In the genomic region with DNA sequence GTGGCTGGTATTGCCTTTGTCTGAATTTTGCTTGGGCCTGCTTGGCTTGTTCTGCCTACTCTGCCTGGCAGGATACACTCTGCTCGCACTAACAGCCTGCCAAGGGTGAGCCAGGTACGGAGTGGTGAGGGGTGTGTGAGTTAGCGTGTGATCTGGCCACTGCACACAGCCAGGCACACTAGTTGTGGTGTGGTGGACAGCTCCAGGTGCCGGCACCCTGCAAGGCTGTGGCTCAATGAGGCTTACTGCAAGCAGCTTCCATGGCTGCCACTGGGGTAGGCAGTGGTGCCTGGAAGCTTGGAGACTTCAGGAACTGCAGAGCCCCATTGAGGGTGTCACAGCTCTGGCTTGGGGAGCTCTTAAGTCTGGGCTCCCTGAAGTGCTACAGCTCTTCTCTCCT, we compare ENCODE assay signal across 26 cellular contexts.
DNase-seq lines count a peak whose midpoint lies in the region; ATAC-seq, FAIRE-seq and TF ChIP-seq lines count a peak whose summit lies in the region.
"Had no signal": no experiment of that assay in that cellular context is flagged by ENCODE, and none has a peak within 500 bp of the region (broad histone marks: within the 10 kb centered on the region; RNA-seq: fewer than 3 reads in every experiment).

No MANE protein-coding gene starts in this region.

- H2BK120ac ChIP-seq in neuronal stem cell (ENCODE audit: low read depth, low read length): no peak overlapping the region

- H2BK12ac ChIP-seq in neuronal stem cell (ENCODE audit: low read length): no peak overlapping the region

- no peak overlapping the region for H3K4ac ChIP-seq in neuronal stem cell (ENCODE audit: low read length)

- no CpG with 5 or more reads among the region's 4 CpGs for WGBS in neuronal stem cell (ENCODE audit: extremely low coverage in 2 of 2, insufficient read length in 2 of 2, insufficient replicate concordance in 1 of 2), 2 donors
- 96 to 99% methylated on average over 4 of the region's 4 CpGs for WGBS in sigmoid colon, 2 donors

- H3K36me3 ChIP-seq in neuronal stem cell (replicated peaks in 1 of 2; ENCODE audit: control insufficient read depth in 2 of 2, insufficient read depth in 2 of 2, low read length in 2 of 2) (no peaks in the 10 kb centered on the region), sigmoid colon (no peaks in the 10 kb centered on the region)
- H3K36me3 ChIP-seq: BE2C had no signal

- TF ChIP-seq POLR2A in sigmoid colon (IDR thresholded peaks at IDR 0.05): no peak

- no peak overlapping the region for H2AK5ac ChIP-seq in neuronal stem cell (ENCODE audit: low read depth, low read length)

- peak; percentile 99 for FAIRE-seq in HTR-8/SVneo (lab: Jason Lieb, UNC)
- FAIRE-seq: A549, D721Med, G401.6, GM12892, GM19239 had no signal

- DNase-seq in HTR-8/SVneo (ENCODE audit: insufficient read length, low spot score) (no peak), chondrocyte (ENCODE audit: low spot score) (peak; percentile 65), neuronal stem cell (ENCODE audit: low spot score) (no peak), sigmoid colon (peak; percentile 36), natural killer cell (no peak)
- DNase-seq: 8988T; ACHN; AML-193; BE2C; CD4-positive, alpha-beta T cell; CD8-positive, alpha-beta memory T cell; DMS 273 treated with DMSO at 0.1 percent for 48 hours; DMS79 treated with DMSO at 0.1 percent for 48 hours; H9 had no signal

- no peaks in the 10 kb centered on the region for H3K36me3 Mint-ChIP-seq in chondrocyte (ENCODE audit: low read depth)
- peaks cover 12% of the 10 kb centered on the region for H3K36me3 Mint-ChIP-seq in natural killer cell
- H3K36me3 Mint-ChIP-seq: CD14-positive monocyte had no signal

- H3K27ac ChIP-seq in neuronal stem cell (replicated peaks; ENCODE audit: low read length) (no peak overlapping the region), sigmoid colon (no peak overlapping the region)
- H3K27ac ChIP-seq: A549; BLaER1 treated with 17β-estradiol and CSF1 and Interleukin-3, amounts not matched to agents 10 nM and 100 nM had no signal

- no peak overlapping the region for H2AFZ ChIP-seq in neuronal stem cell (ENCODE audit: low read length)
- H2AFZ ChIP-seq: GM23338 had no signal

- TF ChIP-seq CTCF in chondrocyte (IDR thresholded peaks at IDR 0.05) (no peak), sigmoid colon (IDR thresholded peaks at IDR 0.05) (no peak), natural killer cell (IDR thresholded peaks at IDR 0.05) (no peak)

- no peak overlapping the region for H2BK5ac ChIP-seq in neuronal stem cell (ENCODE audit: low read length)

- H3K18ac ChIP-seq in neuronal stem cell (ENCODE audit: low read length): no peak overlapping the region

- H3K9me3 ChIP-seq in neuronal stem cell (replicated peaks in 1 of 2; ENCODE audit: control insufficient read depth in 2 of 2, insufficient read depth in 1 of 2, low read depth in 1 of 2, low read length in 2 of 2) (peaks cover 5 to 31% of the 10 kb centered on the region in 2 donors), sigmoid colon (peaks cover 0 to 3% (median 1%) of the 10 kb centered on the region in 4 donors)
- H3K9me3 ChIP-seq: A549, BE2C had no signal

- H3K27me3 Mint-ChIP-seq in chondrocyte (ENCODE audit: low read depth) (no peaks in the 10 kb centered on the region), natural killer cell (ENCODE audit: low read depth in 2 of 2) (no peaks in the 10 kb centered on the region)
- H3K27me3 Mint-ChIP-seq: CD4-positive, alpha-beta T cell; CD8-positive, alpha-beta memory T cell had no signal

- no peak for TF ChIP-seq EP300 in sigmoid colon (IDR thresholded peaks at IDR 0.05)

- H3K23ac ChIP-seq in neuronal stem cell (ENCODE audit: low read depth, low read length, poor library complexity): peak overlapping the region; percentile 61

- H3K9ac ChIP-seq in neuronal stem cell (ENCODE audit: low read depth, low read length, poor library complexity): no peak overlapping the region
- H3K9ac ChIP-seq: BLaER1 treated with 17β-estradiol and CSF1 and Interleukin-3, amounts not matched to agents 10 nM and 100 nM had no signal

- H4K8ac ChIP-seq in neuronal stem cell (ENCODE audit: low read depth, low read length): no peak overlapping the region

- no peak overlapping the region for H3K27ac Mint-ChIP-seq in chondrocyte (ENCODE audit: unreplicated experiment)
- H3K27ac Mint-ChIP-seq in natural killer cell: no peak overlapping the region
- H3K27ac Mint-ChIP-seq: CD14-positive monocyte; CD4-positive, alpha-beta T cell; GM23338; H9 had no signal

- no peak overlapping the region for H4K91ac ChIP-seq in neuronal stem cell (ENCODE audit: low read depth, low read length, poor library complexity)

- no peaks in the 10 kb centered on the region for H3K4me1 Mint-ChIP-seq in chondrocyte (ENCODE audit: low read depth)
- H3K4me1 Mint-ChIP-seq in natural killer cell: no peaks in the 10 kb centered on the region
- H3K4me1 Mint-ChIP-seq: CD14-positive monocyte, GM23338, H9 had no signal

- no peak overlapping the region for H3K4me3 Mint-ChIP-seq in chondrocyte (ENCODE audit: unreplicated experiment)
- no peak overlapping the region for H3K4me3 Mint-ChIP-seq in natural killer cell
- H3K4me3 Mint-ChIP-seq: CD14-positive monocyte; CD4-positive, alpha-beta T cell; CD8-positive, alpha-beta memory T cell; GM23338; H9 had no signal

- H3K27me3 ChIP-seq in neuronal stem cell (ENCODE audit: control insufficient read depth in 3 of 3, insufficient read depth in 3 of 3, low read depth in 1 of 3, low read length in 3 of 3): no peaks in the 10 kb centered on the region
- no peaks in the 10 kb centered on the region for H3K27me3 ChIP-seq in sigmoid colon
- H3K27me3 ChIP-seq: BE2C; BLaER1 treated with 17β-estradiol and CSF1 and Interleukin-3, amounts not matched to agents 10 nM and 100 nM had no signal

- H3K9me3 Mint-ChIP-seq in chondrocyte (ENCODE audit: low read depth) (peaks cover 19% of the 10 kb centered on the region), natural killer cell (peaks cover 2 to 14% of the 10 kb centered on the region in 2 donors)

- no peak overlapping the region for H2BK15ac ChIP-seq in neuronal stem cell (ENCODE audit: low read length)

- no peaks in the 10 kb centered on the region for H3K4me1 ChIP-seq in neuronal stem cell (ENCODE audit: control insufficient read depth in 2 of 2, insufficient read depth in 1 of 2, low read depth in 1 of 2, low read length in 2 of 2)
- H3K4me1 ChIP-seq in sigmoid colon: no peaks in the 10 kb centered on the region
- H3K4me1 ChIP-seq: BE2C; BLaER1 treated with 17β-estradiol and CSF1 and Interleukin-3, amounts not matched to agents 10 nM and 100 nM had no signal

- H3K4me3 ChIP-seq in neuronal stem cell (ENCODE audit: low read length in 2 of 2) (no peak overlapping the region), sigmoid colon (no peak overlapping the region)
- H3K4me3 ChIP-seq: A549; BLaER1 treated with 17β-estradiol and CSF1 and Interleukin-3, amounts not matched to agents 10 nM and 100 nM; GM23338 had no signal

- intact Hi-C loops in sigmoid colon (cut with DNase I) (no loop called here), natural killer cell (cut with micrococcal nuclease) (no loop called here)

- H3K79me1 ChIP-seq in neuronal stem cell (ENCODE audit: low read depth, low read length): peaks cover 5% of the 10 kb centered on the region

- no peak overlapping the region for H3K14ac ChIP-seq in neuronal stem cell (ENCODE audit: low read length)

- no peak for ATAC-seq in GM18517 (IDR thresholded peaks at IDR 0.05; ENCODE audit: unreplicated experiment)
- ATAC-seq in GM21529 (IDR thresholded peaks at IDR 0.05; ENCODE audit: unreplicated experiment): no peak
- ATAC-seq in HG03457 (IDR thresholded peaks at IDR 0.05; ENCODE audit: unreplicated experiment): no peak
- ATAC-seq in natural killer cell: no peak
- ATAC-seq: A549, GM23338, HCT116 had no signal

- no peak overlapping the region for H3K4me2 ChIP-seq in neuronal stem cell (ENCODE audit: insufficient read depth, low read length, poor library complexity, severe bottlenecking)
- H3K4me2 ChIP-seq: A549; BLaER1 treated with 17β-estradiol and CSF1 and Interleukin-3, amounts not matched to agents 10 nM and 100 nM; GM23338 had no signal

Comparison
In these comparisons a context has a peak if more than half of its experiments do, and no peak if none do; other contexts are left out.
1. DNase-seq: peak in chondrocyte (single experiment) and sigmoid colon (single experiment); none in HTR-8/SVneo (single experiment), neuronal stem cell (single experiment) and natural killer cell (single experiment).